In genomic region chr3:53347261-53348064, GRCh38 we compare ENCODE assay signal across 1 cellular context.
TF ChIP-seq lines count a peak whose summit lies in the region.

Gene DCP1A (minus strand): TSS chr3:53347543. CDS start chr3:53347517, 26 bp downstream.

TF ChIP-seq in K562, 482 proteins besides CTCF, POLR2A, EP300 and RAD21 (continued from another document and continues in another):
- TF ChIP-seq CEBPZ (IDR thresholded peaks at IDR 0.05; ENCODE audit: borderline replicate concordance, low read depth, low read length) (no peak), SNIP1 (IDR thresholded peaks at IDR 0.05; ENCODE audit: low read depth) (no peak), HNRNPH1 (optimal IDR thresholded peaks at IDR 0.05; ENCODE audit: low read depth, low read length) (no peak), GTF2B (IDR thresholded peaks at IDR 0.05; ENCODE audit: extremely low read depth, insufficient read length) (no peak), ZBTB11 (CRISPR knock-in tag; IDR thresholded peaks at IDR 0.05) (peak; percentile 99 to 100 (median 100)), ZNF197 (CRISPR knock-in tag; IDR thresholded peaks at IDR 0.05; ENCODE audit: low read depth) (no peak), NCOA1 (IDR thresholded peaks at IDR 0.05; ENCODE audit: low read depth) (peak; percentile 97), TBL1XR1 (IDR thresholded peaks at IDR 0.05; ENCODE audit: low read length in 2 of 2) (peak; percentile 46 to 81; a peak in 3 of 4 replicates), HMG20A (CRISPR knock-in tag; conservative IDR thresholded peaks at IDR 0.05) (no peak), ZNF644 (tag; IDR thresholded peaks at IDR 0.05; ENCODE audit: low read depth) (peak; percentile 39; the same call in 1 of the 2 replicates), SIN3A (IDR thresholded peaks at IDR 0.05; ENCODE audit: borderline replicate concordance in 2 of 2, control insufficient read depth in 1 of 2, low read depth in 2 of 2, low read length in 2 of 2) (peak; percentile 77 to 85; a peak in 2 of 4 replicates), RBFOX2 (IDR thresholded peaks at IDR 0.05; ENCODE audit: low read depth, low read length) (peak; percentile 95), PURB (CRISPR knock-in tag; IDR thresholded peaks at IDR 0.05; ENCODE audit: low read depth) (no peak), CHCHD3 (CRISPR knock-in tag; IDR thresholded peaks at IDR 0.05) (peak; percentile 63; the same call in 1 of the 2 replicates), ZNF41 (CRISPR knock-in tag; conservative IDR thresholded peaks at IDR 0.05) (no peak), MTA3 (IDR thresholded peaks at IDR 0.05; ENCODE audit: borderline replicate concordance) (peak; percentile 86; the same call in 1 of the 2 replicates), ZNF280B (CRISPR knock-in tag; IDR thresholded peaks at IDR 0.05) (no peak), EWSR1 (IDR thresholded peaks at IDR 0.05; ENCODE audit: borderline replicate concordance, low read depth, partially characterized antibody) (no peak), C11orf30 (IDR thresholded peaks at IDR 0.05; ENCODE audit: low read depth) (peak; percentile 98), SMARCC2 (IDR thresholded peaks at IDR 0.05; ENCODE audit: low read depth) (no peak), BRD9 (IDR thresholded peaks at IDR 0.05; ENCODE audit: low read depth, partially characterized antibody) (no peak), ZNF253 (CRISPR knock-in tag; conservative IDR thresholded peaks at IDR 0.05) (no peak), ARNT (IDR thresholded peaks at IDR 0.05) (no peak), DEAF1 (CRISPR knock-in tag; IDR thresholded peaks at IDR 0.05) (no peak), ZNF282 (CRISPR knock-in tag; IDR thresholded peaks at IDR 0.05) (no peak), PML (IDR thresholded peaks at IDR 0.05; ENCODE audit: low read length) (peak; percentile 80), MCM7 (IDR thresholded peaks at IDR 0.05) (no peak), RREB1 (CRISPR knock-in tag; IDR thresholded peaks at IDR 0.05) (no peak), RUNX1 (IDR thresholded peaks at IDR 0.05; ENCODE audit: low read depth) (no peak), PHB (CRISPR knock-in tag; IDR thresholded peaks at IDR 0.05) (no peak), ZNF318 (IDR thresholded peaks at IDR 0.05; ENCODE audit: borderline replicate concordance in 1 of 2, low read depth in 1 of 2) (no peak), ZNF232 (CRISPR knock-in tag; IDR thresholded peaks at IDR 0.05) (no peak)
